Comparison of ENCODE assay signal across 8 cellular contexts in genomic region chr1:155322571-155322952, GRCh38. TPM values are rescaled to one million over a fixed set of nuclear protein-coding genes. Genes with fewer than 3 reads are reported as not detected.
DNase-seq lines count a peak whose midpoint lies in the region; ATAC-seq and TF ChIP-seq lines count a peak whose summit lies in the region.

No MANE protein-coding gene starts in this region.

- H3K4me1 ChIP-seq in rectal smooth muscle tissue (ENCODE audit: control insufficient read depth, insufficient read depth, low read length), result peaks cover 20% of the 10 kb centered on the region

- peak overlapping the region; percentile 93 for H3K27ac ChIP-seq in rectal smooth muscle tissue (ENCODE audit: low read depth, low read length)

- DNase-seq in AG08396 (ENCODE audit: low spot score), result peak; percentile 65
- peak; percentile 69 for DNase-seq in GM13977 (ENCODE audit: low spot score)
- DNase-seq in activated CD4-positive, alpha-beta memory T cell treated with anti-CD3 and anti-CD28 coated beads, Interleukin-2, amount 10 ng/mL, durations not matched to agents 7 days and 5 days, result peak; percentile 32
- peak; percentile 51 for DNase-seq in glutamatergic neuron

- ATAC-seq in GM21825 (IDR thresholded peaks at IDR 0.05; ENCODE audit: unreplicated experiment) (no peak), GM19023 (IDR thresholded peaks at IDR 0.05; ENCODE audit: unreplicated experiment) (no peak), GM19351 (IDR thresholded peaks at IDR 0.05; ENCODE audit: unreplicated experiment) (no peak)

- H3K4me3 Mint-ChIP-seq in activated CD4-positive, alpha-beta memory T cell treated with anti-CD3 and anti-CD28 coated beads, Interleukin-2, amount 10 ng/mL, durations not matched to agents 7 days and 5 days, result peak overlapping the region; percentile 66
- H3K4me3 Mint-ChIP-seq in glutamatergic neuron (ENCODE audit: unreplicated experiment), result peak overlapping the region; percentile 97

- in situ Hi-C loops in GM13977 (cut with MboI; ENCODE audit: low pct_unique_long_range_greater_than_20kb, low sequenced_read_pairs, unreplicated experiment), result no loop called here

- H3K4me1 Mint-ChIP-seq in activated CD4-positive, alpha-beta memory T cell treated with anti-CD3 and anti-CD28 coated beads, Interleukin-2, amount 10 ng/mL, durations not matched to agents 7 days and 5 days, result peaks cover 50% of the 10 kb centered on the region
- peaks cover 18% of the 10 kb centered on the region for H3K4me1 Mint-ChIP-seq in glutamatergic neuron (ENCODE audit: low read depth, unreplicated experiment)

- H3K9ac ChIP-seq in rectal smooth muscle tissue (ENCODE audit: low read length), result no peak overlapping the region

- no peaks in the 10 kb centered on the region for H3K27me3 ChIP-seq in rectal smooth muscle tissue (ENCODE audit: control insufficient read depth, insufficient read depth, low read length)

- CTCF ChIA-PET in activated CD4-positive, alpha-beta memory T cell treated with anti-CD3 and anti-CD28 coated beads, Interleukin-2, amount 10 ng/mL, durations not matched to agents 7 days and 5 days (lab: Charles Lee), result interaction anchor here (1.0 to 5.5 kb wide), 10 partner anchors 10 to 237 kb away, joined by 3 to 78 read pairs (median 4); partner anchors contain the start of genes CLK2, MTX1, SCAMP3 and THBS3

- TF ChIP-seq CTCF in GM13977 (IDR thresholded peaks at IDR 0.05; ENCODE audit: extremely low read depth, insufficient read depth, missing control alignments) (no peak), glutamatergic neuron (IDR thresholded peaks at IDR 0.05; ENCODE audit: partially characterized antibody, unreplicated experiment) (no peak)

- H3K4me3 ChIP-seq in rectal smooth muscle tissue (ENCODE audit: low read length), result peak overlapping the region; percentile 94

- no peaks in the 10 kb centered on the region for H3K36me3 ChIP-seq in rectal smooth muscle tissue (ENCODE audit: control insufficient read depth, insufficient read depth, low read length)

- POLR2A ChIA-PET in activated CD4-positive, alpha-beta memory T cell treated with anti-CD3 and anti-CD28 coated beads, Interleukin-2, amount 10 ng/mL, durations not matched to agents 7 days and 5 days (lab: Charles Lee), result interaction anchor here (1.6 to 6.2 kb wide), 7 partner anchors 13 to 129 kb away, joined by 6 to 50 read pairs (median 20); partner anchors contain the start of genes CLK2, FDPS and SCAMP3

- peaks cover 32% of the 10 kb centered on the region for H3K36me3 Mint-ChIP-seq in activated CD4-positive, alpha-beta memory T cell treated with anti-CD3 and anti-CD28 coated beads, Interleukin-2, amount 10 ng/mL, durations not matched to agents 7 days and 5 days (ENCODE audit: low read depth)
- no peaks in the 10 kb centered on the region for H3K36me3 Mint-ChIP-seq in glutamatergic neuron (ENCODE audit: unreplicated experiment)

- H3K27me3 Mint-ChIP-seq in activated CD4-positive, alpha-beta memory T cell treated with anti-CD3 and anti-CD28 coated beads, Interleukin-2, amount 10 ng/mL, durations not matched to agents 7 days and 5 days, result no peaks in the 10 kb centered on the region
- peaks cover 33% of the 10 kb centered on the region for H3K27me3 Mint-ChIP-seq in glutamatergic neuron (ENCODE audit: unreplicated experiment)

- no peaks in the 10 kb centered on the region for H3K9me3 Mint-ChIP-seq in activated CD4-positive, alpha-beta memory T cell treated with anti-CD3 and anti-CD28 coated beads, Interleukin-2, amount 10 ng/mL, durations not matched to agents 7 days and 5 days
- peaks cover 30% of the 10 kb centered on the region for H3K9me3 Mint-ChIP-seq in glutamatergic neuron (ENCODE audit: unreplicated experiment)

- H3K27ac Mint-ChIP-seq in activated CD4-positive, alpha-beta memory T cell treated with anti-CD3 and anti-CD28 coated beads, Interleukin-2, amount 10 ng/mL, durations not matched to agents 7 days and 5 days, result peak overlapping the region; percentile 19
- peak overlapping the region; percentile 100 for H3K27ac Mint-ChIP-seq in glutamatergic neuron (ENCODE audit: unreplicated experiment)

RNA-seq across cellular contexts. Expression of gene RUSC1, which starts 1.9 kb away (rescaled TPM):
- 10 to 100 TPM; 24.6 to 26.2 TPM for total RNA-seq in activated CD4-positive, alpha-beta memory T cell treated with anti-CD3 and anti-CD28 coated beads, Interleukin-2, amount 10 ng/mL, durations not matched to agents 7 days and 5 days
- total RNA-seq in glutamatergic neuron (ENCODE audit: unreplicated experiment), result 305 TPM

RNA-seq across cellular contexts. Expression of gene FDPS, which starts 13.9 kb away (rescaled TPM):
- total RNA-seq in activated CD4-positive, alpha-beta memory T cell treated with anti-CD3 and anti-CD28 coated beads, Interleukin-2, amount 10 ng/mL, durations not matched to agents 7 days and 5 days, result 100 to 1,000 TPM; 350 to 352 TPM
- 265 TPM for total RNA-seq in glutamatergic neuron (ENCODE audit: unreplicated experiment)

RNA-seq across cellular contexts. Expression of gene PKLR, which starts 21.3 kb away (rescaled TPM):
- not detected for total RNA-seq in activated CD4-positive, alpha-beta memory T cell treated with anti-CD3 and anti-CD28 coated beads, Interleukin-2, amount 10 ng/mL, durations not matched to agents 7 days and 5 days
- total RNA-seq in glutamatergic neuron (ENCODE audit: unreplicated experiment), result not detected

RNA-seq across cellular contexts. Expression of gene HCN3, which starts 45.3 kb away (rescaled TPM):
- total RNA-seq in activated CD4-positive, alpha-beta memory T cell treated with anti-CD3 and anti-CD28 coated beads, Interleukin-2, amount 10 ng/mL, durations not matched to agents 7 days and 5 days, result 1 to 10 TPM; 3.7 to 4.9 TPM
- total RNA-seq in glutamatergic neuron (ENCODE audit: unreplicated experiment), result 30.5 TPM

RNA-seq across cellular contexts. Expression of gene CLK2, which starts 49.3 kb away (rescaled TPM):
- total RNA-seq in activated CD4-positive, alpha-beta memory T cell treated with anti-CD3 and anti-CD28 coated beads, Interleukin-2, amount 10 ng/mL, durations not matched to agents 7 days and 5 days, result 10 to 100 TPM; 78.0 to 82.0 TPM
- total RNA-seq in glutamatergic neuron (ENCODE audit: unreplicated experiment), result 74.8 TPM

Comparison
In these comparisons a context has a peak if more than half of its experiments do, and no peak if none do; other contexts are left out.
1. RNA of gene RUSC1, which starts 1.9 kb away (total RNA-seq): 305 TPM in glutamatergic neuron (single experiment); 24.6 to 26.2 TPM in activated CD4-positive, alpha-beta memory T cell treated with anti-CD3 and anti-CD28 coated beads, Interleukin-2, amount 10 ng/mL, durations not matched to agents 7 days and 5 days; every median in the first group is over 10 times any median in the second.
2. Peak in every context shown above with its lines, with median percentiles within 50 percentile points of each other: DNase-seq.